1 cellular context compared by ENCODE assay signal in the genomic region with DNA sequence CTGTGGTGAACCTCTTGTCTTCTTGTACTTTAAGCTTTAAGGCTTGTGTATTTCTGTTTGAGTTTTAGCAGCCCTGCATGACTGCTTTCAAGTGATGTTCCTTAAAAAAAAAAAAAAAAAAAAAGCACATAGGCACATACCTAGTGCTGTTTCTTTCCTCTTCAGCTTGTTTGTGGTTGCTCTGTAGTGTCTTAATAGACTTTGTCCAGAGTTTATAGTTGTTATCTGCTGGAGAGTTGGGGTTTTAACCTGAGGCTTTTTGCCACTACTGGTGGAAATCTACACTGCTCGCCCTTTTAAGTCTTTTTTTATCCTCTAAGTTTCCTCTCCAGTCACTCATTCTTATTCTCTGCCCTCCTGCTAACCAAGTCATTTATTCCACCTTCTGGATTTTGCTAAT.
TF ChIP-seq lines count a peak whose summit lies in the region.

No MANE protein-coding gene starts in this region.

TF ChIP-seq in GM12878, 131 proteins besides CTCF, POLR2A, EP300 and RAD21:
- TF ChIP-seq ZNF384 (IDR thresholded peaks at IDR 0.05; ENCODE audit: borderline replicate concordance, low read depth, low read length) (peak; percentile 40; the same call in 1 of the 2 replicates), EED (IDR thresholded peaks at IDR 0.05; ENCODE audit: low read depth) (no peak), RELA (IDR thresholded peaks at IDR 0.05; ENCODE audit: borderline replicate concordance, partially characterized antibody) (no peak)
